ENCODE assay signal across 19 cellular contexts in the genomic region with DNA sequence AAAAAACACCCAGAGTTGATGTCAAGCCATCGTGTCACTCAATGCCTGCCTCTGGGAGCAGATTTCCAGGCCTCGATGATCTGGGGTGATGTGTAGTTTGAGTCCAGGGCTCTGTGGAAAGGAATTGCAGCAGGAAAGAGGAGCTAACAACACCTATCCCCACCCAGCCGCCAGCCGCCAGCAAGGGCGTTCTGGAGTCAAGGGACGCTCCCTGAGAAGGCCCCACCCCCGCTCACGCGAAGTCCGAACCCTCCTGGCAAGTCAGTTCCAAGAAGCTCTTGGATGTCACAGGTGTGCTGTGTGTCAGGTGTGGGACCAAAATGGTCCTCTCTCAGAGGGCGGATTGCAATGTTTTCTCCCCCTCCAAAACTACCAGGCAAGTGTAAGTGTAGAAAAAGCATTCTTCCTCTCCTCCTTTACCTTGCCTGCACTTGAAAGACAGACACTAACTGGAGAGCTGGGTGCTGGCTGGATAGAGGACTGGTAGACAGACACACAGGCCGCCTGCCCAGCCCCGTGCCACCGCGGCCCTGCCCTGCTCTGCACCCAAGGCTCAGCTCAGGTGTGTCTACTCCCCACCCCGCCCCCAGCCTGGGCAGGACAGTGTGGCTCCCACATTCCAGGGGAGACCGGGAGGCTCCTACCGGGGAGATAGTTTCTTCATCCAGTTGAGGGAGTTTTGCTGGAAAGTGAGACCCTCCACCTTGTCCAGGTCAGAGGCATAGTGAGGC. TPM values are rescaled to one million over a fixed set of nuclear protein-coding genes. Genes with fewer than 3 reads are reported as not detected.
DNase-seq lines count a peak whose midpoint lies in the region; ATAC-seq and TF ChIP-seq lines count a peak whose summit lies in the region.
"Had no signal": no experiment of that assay in that cellular context is flagged by ENCODE, and none has a peak within 500 bp of the region (broad histone marks: within the 10 kb centered on the region; RNA-seq: fewer than 3 reads in every experiment).

No MANE protein-coding gene starts in this region.

- POLR2A ChIA-PET in A673 (lab: Charles Lee; ENCODE audit: low non-redundant PET): no interaction called here

- H3K36me3 Mint-ChIP-seq in natural killer cell treated with Interleukin-12 subunit alpha and Interleukin-12 subunit beta and Interleukin-15 and Interleukin-18, amount 100 ng/mL, for 72 hours: no peaks in the 10 kb centered on the region
- H3K36me3 Mint-ChIP-seq in natural killer cell: no peaks in the 10 kb centered on the region

- H3K36me3 ChIP-seq in mucosa of rectum (ENCODE audit: control insufficient read depth in 2 of 2, insufficient read depth in 2 of 2, low read length in 2 of 2): no peaks in the 10 kb centered on the region
- H3K36me3 ChIP-seq in A673 (ENCODE audit: insufficient read depth, low read length, poor library complexity, severe bottlenecking): no peaks in the 10 kb centered on the region
- H3K36me3 ChIP-seq: MG63 had no signal

- DNase-seq in natural killer cell treated with Interleukin-12 subunit alpha and Interleukin-12 subunit beta and Interleukin-15 and Interleukin-18, amount 100 ng/mL, for 72 hours (ENCODE audit: low spot score): peak; percentile 45
- DNase-seq in natural killer cell (no peak), caudate nucleus (lab: John Stamatoyannopoulos, UW) (no peak), middle frontal gyrus (ENCODE audit: extremely low spot score, low spot score) (no peak), A673 (ENCODE audit: low spot score) (no peak), ureter (ENCODE audit: low spot score) (no peak)
- DNase-seq: 8988T, KBM-7, MG63, NCI-H1694, NCI-H2029 treated with DMSO at 0.1 percent for 48 hours, NCI-H446 treated with DMSO at 0.1 percent for 48 hours, NCI-H526, NCI-H82, PC-9, RPMI8226, SHP77 had no signal

- H3K27ac ChIP-seq in caudate nucleus (ENCODE audit: low read depth, low read length) (peak overlapping the region; percentile 36), mucosa of rectum (ENCODE audit: low read depth in 2 of 2, low read length in 2 of 2) (peak overlapping the region; percentile 35 to 48), A673 (ENCODE audit: low read depth, low read length, poor library complexity, severe bottlenecking) (no peak overlapping the region)
- H3K27ac ChIP-seq: PC-9 had no signal

- peaks cover 0 to 5% of the 10 kb centered on the region in 2 donors for H3K27me3 Mint-ChIP-seq in natural killer cell treated with Interleukin-12 subunit alpha and Interleukin-12 subunit beta and Interleukin-15 and Interleukin-18, amount 100 ng/mL, for 72 hours
- peaks cover 0 to 2% of the 10 kb centered on the region in 2 donors for H3K27me3 Mint-ChIP-seq in natural killer cell (ENCODE audit: low read depth in 2 of 2)

- intact Hi-C loops in natural killer cell (cut with micrococcal nuclease): no loop called here
- intact Hi-C loops in A673 (cut with micrococcal nuclease; ENCODE audit: unreplicated experiment): no loop called here

- no peak overlapping the region for H3K27ac Mint-ChIP-seq in natural killer cell treated with Interleukin-12 subunit alpha and Interleukin-12 subunit beta and Interleukin-15 and Interleukin-18, amount 100 ng/mL, for 72 hours
- no peak overlapping the region for H3K27ac Mint-ChIP-seq in natural killer cell

- no peak for ATAC-seq in natural killer cell treated with Interleukin-12 subunit alpha and Interleukin-12 subunit beta and Interleukin-15 and Interleukin-18, amount 100 ng/mL, for 72 hours
- no peak for ATAC-seq in natural killer cell

- no peaks in the 10 kb centered on the region for H3K9me3 ChIP-seq in mucosa of rectum (ENCODE audit: control insufficient read depth in 2 of 2, low read length in 2 of 2)
- H3K9me3 ChIP-seq in A673 (ENCODE audit: low read depth, low read length, poor library complexity, severe bottlenecking): no peaks in the 10 kb centered on the region
- H3K9me3 ChIP-seq: MG63 had no signal

- H3K27me3 ChIP-seq in mucosa of rectum (ENCODE audit: control insufficient read depth in 2 of 2, insufficient read depth in 2 of 2, low read length in 2 of 2): no peaks in the 10 kb centered on the region
- no peaks in the 10 kb centered on the region for H3K27me3 ChIP-seq in A673 (replicated peaks; ENCODE audit: insufficient read depth, low read depth, low read length, poor library complexity)
- H3K27me3 ChIP-seq: MG63 had no signal

- H3K4me3 ChIP-seq in mucosa of rectum (ENCODE audit: low read length in 2 of 2): no peak overlapping the region
- H3K4me3 ChIP-seq in A673 (ENCODE audit: low read depth, low read length, poor library complexity, severe bottlenecking): no peak overlapping the region
- H3K4me3 ChIP-seq: MG63, PC-9 had no signal

- no peaks in the 10 kb centered on the region for H3K9me3 Mint-ChIP-seq in natural killer cell treated with Interleukin-12 subunit alpha and Interleukin-12 subunit beta and Interleukin-15 and Interleukin-18, amount 100 ng/mL, for 72 hours
- no peaks in the 10 kb centered on the region for H3K9me3 Mint-ChIP-seq in natural killer cell

- TF ChIP-seq CTCF in natural killer cell (IDR thresholded peaks at IDR 0.05) (no peak), A673 (conservative IDR thresholded peaks at IDR 0.05; ENCODE audit: low read depth, low read length) (no peak)

- peaks cover 25% of the 10 kb centered on the region in 2 donors for H3K4me1 ChIP-seq in mucosa of rectum (ENCODE audit: control insufficient read depth in 2 of 2, insufficient read depth in 2 of 2, low read length in 2 of 2)
- H3K4me1 ChIP-seq in A673 (ENCODE audit: insufficient read depth, low read length, poor library complexity, severe bottlenecking): no peaks in the 10 kb centered on the region

- BruUV-seq in A673 (replicated peaks; lab: Mats Ljungman, UMichigan): no TSS peak

- peak overlapping the region in 1 of 2 donors; percentile 29 for H3K9ac ChIP-seq in mucosa of rectum (ENCODE audit: low read depth in 1 of 2, low read length in 2 of 2)

- CTCF ChIA-PET in A673 (lab: Charles Lee): no interaction called here

- no peak overlapping the region for H3K4me3 Mint-ChIP-seq in natural killer cell treated with Interleukin-12 subunit alpha and Interleukin-12 subunit beta and Interleukin-15 and Interleukin-18, amount 100 ng/mL, for 72 hours
- no peak overlapping the region for H3K4me3 Mint-ChIP-seq in natural killer cell

- H3K4me1 Mint-ChIP-seq in natural killer cell treated with Interleukin-12 subunit alpha and Interleukin-12 subunit beta and Interleukin-15 and Interleukin-18, amount 100 ng/mL, for 72 hours (ENCODE audit: low read depth in 2 of 2): peaks cover 0 to 11% of the 10 kb centered on the region in 2 donors
- H3K4me1 Mint-ChIP-seq in natural killer cell: peaks cover 9 to 19% of the 10 kb centered on the region in 2 donors

RNA-seq across cellular contexts. Expression of a gene that starts 8.5 kb away (rescaled TPM):
- not detected for total RNA-seq in natural killer cell treated with Interleukin-12 subunit alpha and Interleukin-12 subunit beta and Interleukin-15 and Interleukin-18, amount 100 ng/mL, for 72 hours
- total RNA-seq in natural killer cell: not detected
- total RNA-seq in A673 (2021): 0.13 TPM in 1 of 2 replicates, not detected in the other
- total RNA-seq in ureter: 47.6 TPM
- total RNA-seq: PC-9 had no signal

RNA-seq across cellular contexts. Expression of a gene that starts 41.7 kb away (rescaled TPM):
- not detected for total RNA-seq in natural killer cell treated with Interleukin-12 subunit alpha and Interleukin-12 subunit beta and Interleukin-15 and Interleukin-18, amount 100 ng/mL, for 72 hours
- total RNA-seq in natural killer cell (not detected), A673 (2021) (not detected in 2 replicates), ureter (3.0 TPM)
- total RNA-seq: HT1080, PC-9 had no signal

Comparison
In these comparisons a context has a peak if more than half of its experiments do, and no peak if none do; other contexts are left out.
1. RNA of a gene that starts 8.5 kb away (total RNA-seq): 47.6 TPM in ureter (single experiment); not detected in natural killer cell treated with Interleukin-12 subunit alpha and Interleukin-12 subunit beta and Interleukin-15 and Interleukin-18, amount 100 ng/mL, for 72 hours, not detected in natural killer cell and 0.13 TPM in A673; every median in the first group is over 10 times any median in the second.